ENCODE assay signal across 8 cellular contexts in the genomic region with DNA sequence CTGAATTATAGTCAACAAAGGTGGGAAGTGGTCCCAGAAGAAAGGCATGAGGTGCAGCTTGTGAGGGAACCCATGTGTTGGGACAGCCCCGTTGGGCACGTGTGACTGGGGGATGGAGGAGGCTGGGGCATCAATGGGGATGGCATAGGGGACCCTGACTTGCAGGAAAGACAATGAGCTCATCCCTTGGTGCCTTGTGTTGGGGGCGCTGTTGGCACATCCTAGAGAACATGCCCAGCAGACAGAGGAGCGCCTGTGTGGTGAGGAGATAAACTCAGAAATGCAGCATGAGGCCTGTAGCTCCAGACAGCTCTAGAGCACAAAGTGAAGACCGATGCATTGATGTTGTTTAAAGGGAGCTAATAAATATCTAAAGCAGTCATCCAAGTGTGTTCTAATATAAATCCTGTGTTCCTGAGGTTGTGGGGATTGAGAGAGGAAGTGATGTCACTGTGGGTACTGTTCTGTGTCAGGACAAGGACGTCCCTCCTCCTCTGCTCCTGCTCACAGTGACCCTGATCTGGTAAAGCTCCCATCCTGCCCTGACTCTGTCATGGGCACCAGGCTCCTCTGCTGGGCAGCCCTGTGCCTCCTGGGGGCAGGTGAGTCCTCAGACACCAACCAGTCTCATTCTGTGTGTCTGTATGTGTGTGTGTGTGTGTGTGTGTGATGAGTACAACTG.
A peak's percentile ranks its signal among the peaks of the same experiment; 100 is the strongest.
DNase-seq lines count a peak whose midpoint lies in the region; ATAC-seq lines count a peak whose summit lies in the region.

No MANE protein-coding gene starts in this region.

- H3K14ac ChIP-seq in trophoblast cell (ENCODE audit: low read length): no peak overlapping the region

- no peak overlapping the region for H3K4ac ChIP-seq in trophoblast cell (ENCODE audit: low read depth, low read length)

- no peaks in the 10 kb centered on the region for H3K79me1 ChIP-seq in trophoblast cell (ENCODE audit: low read length)

- H4K12ac ChIP-seq in trophoblast cell (ENCODE audit: low read depth, low read length): no peak overlapping the region

- peak; percentile 55 for DNase-seq in activated CD4-positive, alpha-beta memory T cell treated with anti-CD3 and anti-CD28 coated beads for 36 hours
- DNase-seq in trophoblast cell (no peak), cortex of kidney (lab: John Stamatoyannopoulos, UW) (no peak), COR-L47 (lab: John Stamatoyannopoulos, UW) (no peak)

- no peak overlapping the region for H2AK5ac ChIP-seq in trophoblast cell (ENCODE audit: low read length)

- peaks cover 13 to 14% of the 10 kb centered on the region in 2 experiments for H3K4me1 ChIP-seq in trophoblast cell (ENCODE audit: control insufficient read depth in 1 of 2, insufficient read depth in 2 of 2, low read length in 2 of 2)

- H3K79me2 ChIP-seq in trophoblast cell (ENCODE audit: control insufficient read depth, insufficient read depth, low read length, poor library complexity): no peaks in the 10 kb centered on the region

- no peaks in the 10 kb centered on the region for H3K27me3 ChIP-seq in trophoblast cell (ENCODE audit: insufficient read depth, low read length)

- H2BK5ac ChIP-seq in trophoblast cell (ENCODE audit: low read depth, low read length, poor library complexity): no peak overlapping the region

- no peak overlapping the region for H2BK120ac ChIP-seq in trophoblast cell (ENCODE audit: insufficient read depth, low read length, poor library complexity)

- POLR2A ChIA-PET in activated CD4-positive, alpha-beta memory T cell treated with anti-CD3 and anti-CD28 coated beads for 36 hours (lab: Charles Lee): interaction anchor here (0.9 to 1.4 kb wide), 2 partner anchors 415 to 424 kb away, joined by 3 to 4 read pairs; no protein-coding TSS in a partner anchor

- no peaks in the 10 kb centered on the region for H3K36me3 ChIP-seq in trophoblast cell (ENCODE audit: control insufficient read depth in 1 of 2, insufficient read depth in 2 of 2, low read length in 2 of 2)

- peak; percentile 22 for ATAC-seq in GM18868 (IDR thresholded peaks at IDR 0.05; ENCODE audit: unreplicated experiment)
- peak; percentile 49 for ATAC-seq in HG02943 (IDR thresholded peaks at IDR 0.05; ENCODE audit: low read depth, unreplicated experiment)
- ATAC-seq in GM19455 (IDR thresholded peaks at IDR 0.05; ENCODE audit: unreplicated experiment): no peak
- ATAC-seq in GM21360 (IDR thresholded peaks at IDR 0.05; ENCODE audit: unreplicated experiment): no peak

- H2BK12ac ChIP-seq in trophoblast cell (ENCODE audit: low read length): peak overlapping the region; percentile 12

- CTCF ChIA-PET in activated CD4-positive, alpha-beta memory T cell treated with anti-CD3 and anti-CD28 coated beads for 36 hours (lab: Charles Lee): interaction anchor here (0.7 to 5.0 kb wide), 14 partner anchors 8 to 831 kb away, joined by 3 to 26 read pairs (median 3); no protein-coding TSS in a partner anchor

- no peaks in the 10 kb centered on the region for H3K9me3 Mint-ChIP-seq in activated CD4-positive, alpha-beta memory T cell treated with anti-CD3 and anti-CD28 coated beads for 36 hours

- H4K8ac ChIP-seq in trophoblast cell (ENCODE audit: low read depth, low read length): peak overlapping the region; percentile 26

- H3K4me3 ChIP-seq in trophoblast cell (ENCODE audit: low read depth, low read length): no peak overlapping the region

- peak overlapping the region; percentile 84 for H3K27ac Mint-ChIP-seq in activated CD4-positive, alpha-beta memory T cell treated with anti-CD3 and anti-CD28 coated beads for 36 hours

- intact Hi-C loops in activated CD4-positive, alpha-beta memory T cell treated with anti-CD3 and anti-CD28 coated beads for 36 hours (cut with micrococcal nuclease): loop anchor here (2.0 to 10.0 kb wide), 2 partner anchors 101 to 425 kb away; no protein-coding TSS in a partner anchor

- peak overlapping the region; percentile 60 for H3K4me3 Mint-ChIP-seq in activated CD4-positive, alpha-beta memory T cell treated with anti-CD3 and anti-CD28 coated beads for 36 hours

- no peak overlapping the region for H3K27ac ChIP-seq in trophoblast cell (ENCODE audit: low read depth, low read length)

- no peak overlapping the region for H3K4me2 ChIP-seq in trophoblast cell (ENCODE audit: low read length)

- no peak overlapping the region for H2AFZ ChIP-seq in trophoblast cell (ENCODE audit: insufficient read depth, low read length, poor library complexity)

- H3K23ac ChIP-seq in trophoblast cell (ENCODE audit: low read length): no peak overlapping the region

- no CpG with 5 or more reads among the region's 6 CpGs for WGBS in trophoblast cell (ENCODE audit: extremely low coverage, insufficient coverage, insufficient read length)

- no peaks in the 10 kb centered on the region for H3K9me3 ChIP-seq in trophoblast cell (ENCODE audit: insufficient read depth, low read depth, low read length)

- H4K91ac ChIP-seq in trophoblast cell (ENCODE audit: low read depth, low read length): no peak overlapping the region

- H3K27me3 Mint-ChIP-seq in activated CD4-positive, alpha-beta memory T cell treated with anti-CD3 and anti-CD28 coated beads for 36 hours: no peaks in the 10 kb centered on the region

- H3K36me3 Mint-ChIP-seq in activated CD4-positive, alpha-beta memory T cell treated with anti-CD3 and anti-CD28 coated beads for 36 hours: no peaks in the 10 kb centered on the region

- peak overlapping the region; percentile 43 for H3K18ac ChIP-seq in trophoblast cell (ENCODE audit: low read length)

- H3K4me1 Mint-ChIP-seq in activated CD4-positive, alpha-beta memory T cell treated with anti-CD3 and anti-CD28 coated beads for 36 hours (ENCODE audit: low read depth): peaks cover 21% of the 10 kb centered on the region

- H3K9ac ChIP-seq in trophoblast cell (ENCODE audit: low read length): no peak overlapping the region

Comparison
In these comparisons a context has a peak if more than half of its experiments do, and no peak if none do; other contexts are left out.
1. ATAC-seq: peak in GM18868 (single experiment) and HG02943 (single experiment); none in GM19455 (single experiment) and GM21360 (single experiment).